Comparison of ENCODE assay signal across 8 cellular contexts in genomic region chr19:13861714-13862531, GRCh38. TPM values are rescaled to one million over a fixed set of nuclear protein-coding genes. Genes with fewer than 3 reads are reported as not detected.
DNase-seq lines count a peak whose midpoint lies in the region; ATAC-seq and TF ChIP-seq lines count a peak whose summit lies in the region.

No MANE protein-coding gene starts in this region.

- peaks cover 0 to 11% (median 7%) of the 10 kb centered on the region in 7 donors for H3K9me3 Mint-ChIP-seq in CD14-positive monocyte
- H3K9me3 Mint-ChIP-seq in endothelial cell (ENCODE audit: unreplicated experiment) = no peaks in the 10 kb centered on the region

- peak overlapping the region; percentile 96 to 99 for H3K4me3 Mint-ChIP-seq in CD14-positive monocyte
- H3K4me3 Mint-ChIP-seq in endothelial cell (ENCODE audit: unreplicated experiment) = peak overlapping the region; percentile 56

- peaks cover 39% of the 10 kb centered on the region for H3K4me1 Mint-ChIP-seq in CD14-positive monocyte
- peaks cover 17% of the 10 kb centered on the region for H3K4me1 Mint-ChIP-seq in endothelial cell (ENCODE audit: unreplicated experiment)

- peak; percentile 96 for DNase-seq in CD14-positive monocyte (ENCODE audit: low spot score)
- peak; percentile 82 for DNase-seq in NOMO-1 (lab: John Stamatoyannopoulos, UW; ENCODE audit: unreplicated experiment in 2 of 2)
- peak; percentile 87 for DNase-seq in activated CD8-positive, alpha-beta memory T cell treated with anti-CD3 and anti-CD28 coated beads, Interleukin-2, amount 50 U/mL, for 4 hours
- peak; percentile 98 for DNase-seq in endothelial cell (ENCODE audit: low spot score)
- peak; percentile 90 for DNase-seq in middle frontal gyrus (ENCODE audit: extremely low spot score, low spot score)
- peak; percentile 77 to 83 for DNase-seq in stimulated activated CD8-positive, alpha-beta memory T cell treated with anti-CD3 and anti-CD28 coated beads, Interleukin-2, amount 100 ng/mL, for 1 hour (ENCODE audit: low read depth in 2 of 2)

- H3K36me3 Mint-ChIP-seq in CD14-positive monocyte (peaks cover 10 to 13% of the 10 kb centered on the region in 2 donors), endothelial cell (ENCODE audit: low read depth, unreplicated experiment) (peaks cover 10% of the 10 kb centered on the region)

- ATAC-seq in GM19328 (IDR thresholded peaks at IDR 0.05; ENCODE audit: unreplicated experiment) = peak; percentile 65
- ATAC-seq in HG03521 (IDR thresholded peaks at IDR 0.05; ENCODE audit: unreplicated experiment) = peak; percentile 78

- peaks cover 24 to 40% (median 31%) of the 10 kb centered on the region in 3 donors for H3K27me3 Mint-ChIP-seq in CD14-positive monocyte (ENCODE audit: low read depth in 3 of 3)
- peaks cover 22% of the 10 kb centered on the region for H3K27me3 Mint-ChIP-seq in endothelial cell (ENCODE audit: unreplicated experiment)

- intact Hi-C loops in CD14-positive monocyte (cut with micrococcal nuclease) = loop anchor here (1.0 to 5.0 kb wide), 4 partner anchors 11 to 75 kb away; no protein-coding TSS in a partner anchor

- H3K27ac Mint-ChIP-seq in CD14-positive monocyte (peak overlapping the region; percentile 98 to 100 (median 100)), endothelial cell (ENCODE audit: unreplicated experiment) (peak overlapping the region; percentile 42)

- TF ChIP-seq CTCF in CD14-positive monocyte (IDR thresholded peaks at IDR 0.05) (peak; percentile 96), endothelial cell (IDR thresholded peaks at IDR 0.05; ENCODE audit: unreplicated experiment) (peak; percentile 99)

RNA-seq across cellular contexts. Expression of gene NANOS3, which starts 15.0 kb away (rescaled TPM):
- polyA plus RNA-seq in CD14-positive monocyte = not detected
- 0.69 TPM for total RNA-seq in endothelial cell (ENCODE audit: unreplicated experiment)

RNA-seq across cellular contexts. Expression of gene BRME1, which starts 44.0 kb away (rescaled TPM):
- under 1 TPM in 1 of 2 donors, not detected in 1; 0.28 TPM for polyA plus RNA-seq in CD14-positive monocyte
- 3.4 TPM for total RNA-seq in endothelial cell (ENCODE audit: unreplicated experiment)

RNA-seq across cellular contexts. Expression of gene CC2D1A, which starts 44.1 kb away (rescaled TPM):
- polyA plus RNA-seq in CD14-positive monocyte = 1 to 10 TPM; 4.6 to 6.2 TPM
- total RNA-seq in endothelial cell (ENCODE audit: unreplicated experiment) = 17.1 TPM

Comparison
In these comparisons a context has a peak if more than half of its experiments do, and no peak if none do; other contexts are left out.
1. Peak in every context shown above with its lines: DNase-seq and ATAC-seq.